1 cellular context compared by ENCODE assay signal in genomic region chr19:2254052-2254872, GRCh38.
TF ChIP-seq lines count a peak whose summit lies in the region.

No MANE protein-coding gene starts in this region.

TF ChIP-seq in HepG2, 621 proteins besides CTCF, POLR2A, EP300 and RAD21 (continued from another document):
- TF ChIP-seq MNT (IDR thresholded peaks at IDR 0.05) (no peak), ZNF574 (CRISPR knock-in tag; IDR thresholded peaks at IDR 0.05) (peak; percentile 41; the same call in 1 of the 2 replicates), ZNF101 (CRISPR knock-in tag; IDR thresholded peaks at IDR 0.05; ENCODE audit: borderline replicate concordance, low read depth) (no peak), PCBP2 (optimal IDR thresholded peaks at IDR 0.05; ENCODE audit: low read depth, low read length, poor library complexity, severe bottlenecking) (no peak), ONECUT2 (CRISPR knock-in tag; IDR thresholded peaks at IDR 0.05) (no peak), PRDM15 (CRISPR knock-in tag; IDR thresholded peaks at IDR 0.05) (no peak), SAFB2 (CRISPR knock-in tag; IDR thresholded peaks at IDR 0.05; ENCODE audit: borderline replicate concordance, low read depth) (no peak), ZNF749 (CRISPR knock-in tag; IDR thresholded peaks at IDR 0.05; ENCODE audit: borderline replicate concordance) (no peak), XRCC5 (optimal IDR thresholded peaks at IDR 0.05; ENCODE audit: low read length) (peak; percentile 55)
